In the genomic region with DNA sequence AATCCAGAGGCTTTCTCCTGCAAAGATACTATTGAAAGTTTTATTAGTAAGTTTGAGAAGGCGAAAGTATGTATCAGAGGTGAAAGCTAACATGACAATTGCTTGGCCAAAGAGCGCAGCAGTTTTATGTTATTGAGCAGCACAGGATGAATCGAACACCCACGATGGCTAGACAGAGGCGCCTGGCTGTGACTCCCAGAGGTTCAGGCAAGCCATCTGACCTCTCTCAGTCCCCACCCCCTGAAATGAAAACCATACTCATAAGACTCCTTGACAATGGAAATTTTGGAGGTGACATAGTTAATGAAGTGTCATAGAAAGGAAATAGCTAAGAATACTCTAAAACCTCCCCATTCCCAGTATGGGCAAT, we compare ENCODE assay signal across 11 cellular contexts.
DNase-seq lines count a peak whose midpoint lies in the region; ATAC-seq and TF ChIP-seq lines count a peak whose summit lies in the region.
"Had no signal": no experiment of that assay in that cellular context is flagged by ENCODE, and none has a peak within 500 bp of the region (broad histone marks: within the 10 kb centered on the region; RNA-seq: fewer than 3 reads in every experiment).

No MANE protein-coding gene starts in this region.

- ATAC-seq in WTC11 (no peak), GM18519 (IDR thresholded peaks at IDR 0.05; ENCODE audit: low FRiP score, unreplicated experiment) (no peak)

- H3K4me1 ChIP-seq in iPS-20b (ENCODE audit: insufficient read depth, low read length) (peaks cover 18% of the 10 kb centered on the region; the same call in 1 of the 2 replicates), spleen (peaks cover 11 to 73% (median 49%) of the 10 kb centered on the region in 6 donors)

- H3K9me3 Mint-ChIP-seq in T-helper 1 cell treated with Interleukin-12 subunit alpha and Interleukin-12 subunit beta and Interleukin-4 antibody, amounts not matched to agents 30 μg/mL and 1 μg/mL, for 36 hours = no peaks in the 10 kb centered on the region
- H3K9me3 Mint-ChIP-seq in WTC11 = no peaks in the 10 kb centered on the region

- DNase-seq in T-helper 1 cell (no peak), WTC11 (ENCODE audit: low spot score) (no peak), spleen (no peak), NCI-H510A treated with DMSO at 0.1 percent for 48 hours (lab: John Stamatoyannopoulos, UW) (no peak), NK-92 (lab: John Stamatoyannopoulos, UW; ENCODE audit: unreplicated experiment) (no peak)
- DNase-seq: activated CD4-positive, alpha-beta T cell treated with anti-CD3 and anti-CD28 coated beads, Interleukin-2, amount 50 U/mL, for 4 hours; DMS79 treated with DMSO at 0.1 percent for 48 hours; MG63 had no signal

- intact Hi-C loops in spleen (cut with DNase I; ENCODE audit: low total_unique reads) = loop anchor here (5.0 to 10.0 kb wide), 3 partner anchors 276 to 516 kb away; a partner anchor contains a TSS

- POLR2A ChIA-PET in WTC11 (lab: Charles Lee) = interaction anchor here (1.0 kb wide), 1 partner anchor 39 kb away, joined by 4 read pairs; no protein-coding TSS in a partner anchor

- H3K27me3 Mint-ChIP-seq in T-helper 1 cell treated with Interleukin-12 subunit alpha and Interleukin-12 subunit beta and Interleukin-4 antibody, amounts not matched to agents 30 μg/mL and 1 μg/mL, for 36 hours (ENCODE audit: low read depth) = peaks cover 57% of the 10 kb centered on the region
- peaks cover 39% of the 10 kb centered on the region for H3K27me3 Mint-ChIP-seq in WTC11 (ENCODE audit: low read depth)

- H3K36me3 Mint-ChIP-seq in T-helper 1 cell treated with Interleukin-12 subunit alpha and Interleukin-12 subunit beta and Interleukin-4 antibody, amounts not matched to agents 30 μg/mL and 1 μg/mL, for 36 hours (ENCODE audit: low read depth) = no peaks in the 10 kb centered on the region
- no peaks in the 10 kb centered on the region for H3K36me3 Mint-ChIP-seq in WTC11

- H3K9me3 ChIP-seq in iPS-20b (ENCODE audit: insufficient read depth, low read depth, low read length) (no peaks in the 10 kb centered on the region), spleen (no peaks in the 10 kb centered on the region)
- H3K9me3 ChIP-seq: MG63 had no signal

- WGBS in spleen, 5 donors = 83 to 92% (median 88%) methylated on average over 5 of the region's 5 CpGs

- peak overlapping the region; percentile 80 for H3K4me3 ChIP-seq in iPS-20b (ENCODE audit: low read length)
- no peak overlapping the region for H3K4me3 ChIP-seq in spleen
- H3K4me3 ChIP-seq: MG63 had no signal

- H3K27ac Mint-ChIP-seq in T-helper 1 cell treated with Interleukin-12 subunit alpha and Interleukin-12 subunit beta and Interleukin-4 antibody, amounts not matched to agents 30 μg/mL and 1 μg/mL, for 36 hours = no peak overlapping the region
- H3K27ac Mint-ChIP-seq in WTC11 = no peak overlapping the region

- H3K9ac ChIP-seq in iPS-20b (ENCODE audit: low read depth, low read length) = peak overlapping the region; percentile 63; the same call in 1 of the 2 replicates

- H3K4me3 Mint-ChIP-seq in T-helper 1 cell treated with Interleukin-12 subunit alpha and Interleukin-12 subunit beta and Interleukin-4 antibody, amounts not matched to agents 30 μg/mL and 1 μg/mL, for 36 hours = peak overlapping the region; percentile 38
- peak overlapping the region; percentile 72 for H3K4me3 Mint-ChIP-seq in WTC11

- CTCF ChIA-PET in WTC11 (lab: Charles Lee) = interaction anchor here (1.0 to 1.2 kb wide), 7 partner anchors 14 to 517 kb away, joined by 3 to 6 read pairs (median 4); no protein-coding TSS in a partner anchor

- H3K27ac ChIP-seq in iPS-20b (ENCODE audit: low read length) (no peak overlapping the region), spleen (peak overlapping the region in 5 of 8 donors; percentile 63 to 86 (median 80))

- no peaks in the 10 kb centered on the region for H3K36me3 ChIP-seq in iPS-20b (ENCODE audit: insufficient read depth, low read depth, low read length)
- no peaks in the 10 kb centered on the region for H3K36me3 ChIP-seq in spleen
- H3K36me3 ChIP-seq: MG63 had no signal

- no peak for TF ChIP-seq POLR2A in spleen (IDR thresholded peaks at IDR 0.05)

- no peak for TF ChIP-seq CTCF in WTC11 (IDR thresholded peaks at IDR 0.05)
- TF ChIP-seq CTCF in spleen (IDR thresholded peaks at IDR 0.05 in 8 of 11, conservative IDR thresholded peaks at IDR 0.05 in 3 of 11) = no peak

- H3K27me3 ChIP-seq in iPS-20b (ENCODE audit: insufficient read depth, low read length) = peaks cover 46% of the 10 kb centered on the region
- H3K27me3 ChIP-seq in spleen (replicated peaks in 1 of 7) = peaks cover 0 to 40% (median 7%) of the 10 kb centered on the region in 7 donors
- H3K27me3 ChIP-seq: MG63 had no signal

- H3K4me1 Mint-ChIP-seq in T-helper 1 cell treated with Interleukin-12 subunit alpha and Interleukin-12 subunit beta and Interleukin-4 antibody, amounts not matched to agents 30 μg/mL and 1 μg/mL, for 36 hours (ENCODE audit: low read depth) = peaks cover 6% of the 10 kb centered on the region
- H3K4me1 Mint-ChIP-seq in WTC11 = peaks cover 35% of the 10 kb centered on the region

TF ChIP-seq in WTC11, 78 proteins besides CTCF, POLR2A, EP300 and RAD21:
- TF ChIP-seq CREB1 (CRISPR knock-in tag; IDR thresholded peaks at IDR 0.05) = no peak
